In the genomic region with DNA sequence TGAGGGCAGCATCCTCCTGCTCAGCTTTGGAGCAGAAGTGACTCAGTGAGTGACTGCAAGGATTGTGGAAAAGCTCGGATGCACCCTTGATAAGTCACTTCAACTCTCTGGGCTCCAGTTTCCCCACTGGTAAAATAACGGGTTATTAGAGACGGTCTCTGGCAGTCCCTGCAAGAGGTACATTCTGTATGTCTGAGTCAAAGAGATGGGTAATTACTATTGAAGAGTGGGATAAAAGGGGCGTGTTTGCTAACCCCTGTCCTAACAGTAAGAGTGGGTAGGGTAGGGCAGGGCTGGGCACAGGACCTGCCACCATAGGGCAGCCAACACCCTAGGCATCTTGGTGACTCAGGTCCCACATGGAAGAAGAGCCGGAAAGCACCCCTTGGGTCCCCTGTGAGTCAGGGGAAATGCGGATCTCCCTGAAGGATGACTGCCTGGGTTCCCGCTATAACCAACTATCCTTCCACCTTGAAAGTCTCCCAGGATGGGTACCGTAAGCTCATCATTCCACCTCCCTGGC, we compare ENCODE assay signal across 8 cellular contexts. TPM values are rescaled to one million over a fixed set of nuclear protein-coding genes. Genes with fewer than 3 reads are reported as not detected.
DNase-seq lines count a peak whose midpoint lies in the region; ATAC-seq, FAIRE-seq and TF ChIP-seq lines count a peak whose summit lies in the region.

No MANE protein-coding gene starts in this region.

- H3K9me3 ChIP-seq in Caco-2 = no peaks in the 10 kb centered on the region
- no peaks in the 10 kb centered on the region for H3K9me3 ChIP-seq in RWPE2 (ENCODE audit: severe bottlenecking)

- ATAC-seq in RWPE2 (ENCODE audit: low read depth) (peak; percentile 35), GM19452 (IDR thresholded peaks at IDR 0.05; ENCODE audit: unreplicated experiment) (no peak), HG03460 (IDR thresholded peaks at IDR 0.05; ENCODE audit: unreplicated experiment) (no peak)

- H3K4me1 Mint-ChIP-seq in Caco-2 (ENCODE audit: low read depth, unreplicated experiment) (peaks cover 52% of the 10 kb centered on the region), progenitor cell of endocrine pancreas (ENCODE audit: low read depth) (peaks cover 52% of the 10 kb centered on the region)

- peak overlapping the region; percentile 71 for H3K4me3 Mint-ChIP-seq in Caco-2 (ENCODE audit: unreplicated experiment)
- no peak overlapping the region for H3K4me3 Mint-ChIP-seq in progenitor cell of endocrine pancreas (ENCODE audit: low read depth)

- H3K36me3 Mint-ChIP-seq in Caco-2 (ENCODE audit: insufficient read depth, unreplicated experiment) (peaks cover 88% of the 10 kb centered on the region), progenitor cell of endocrine pancreas (ENCODE audit: insufficient read depth) (peaks cover 8% of the 10 kb centered on the region)

- H3K4me1 ChIP-seq in Caco-2 = peaks cover 83% of the 10 kb centered on the region
- peaks cover 64% of the 10 kb centered on the region for H3K4me1 ChIP-seq in RWPE2 (ENCODE audit: insufficient read depth, poor library complexity, severe bottlenecking)

- H3K36me3 ChIP-seq in Caco-2 (ENCODE audit: control insufficient read depth, insufficient read depth, low read length) (no peaks in the 10 kb centered on the region), RWPE2 (ENCODE audit: low read depth) (peaks cover 11% of the 10 kb centered on the region)

- BruUV-seq in Caco-2 (replicated peaks; lab: Mats Ljungman, UMichigan) = no TSS peak

- DNase-seq in Caco-2 (no peak), RWPE2 (ENCODE audit: low spot score) (peak; percentile 80), epithelial cell of proximal tubule (ENCODE audit: low read depth) (peak; percentile 77), progenitor cell of endocrine pancreas (ENCODE audit: low spot score, unreplicated experiment) (no peak), D721Med (ENCODE audit: insufficient read length, low spot score) (no peak), germinal center (ENCODE audit: low spot score) (no peak)

- H3K27me3 ChIP-seq in Caco-2 (replicated peaks; ENCODE audit: control insufficient read depth, insufficient read depth, low read length) = no peaks in the 10 kb centered on the region
- no peaks in the 10 kb centered on the region for H3K27me3 ChIP-seq in RWPE2 (ENCODE audit: insufficient read depth, poor library complexity, severe bottlenecking)

- intact Hi-C loops in Caco-2 (cut with micrococcal nuclease; ENCODE audit: unreplicated experiment) = loop anchor here (2.0 kb wide), 1 partner anchor 57 kb away; no protein-coding TSS in a partner anchor

- H3K27ac ChIP-seq in RWPE2 (ENCODE audit: poor library complexity, severe bottlenecking) = peak overlapping the region; percentile 100

- H3K27me3 Mint-ChIP-seq in Caco-2 (ENCODE audit: insufficient read depth, unreplicated experiment) (no peaks in the 10 kb centered on the region), progenitor cell of endocrine pancreas (no peaks in the 10 kb centered on the region)

- POLR2A ChIA-PET in Caco-2 (lab: Charles Lee) = interaction anchor here (0.8 to 2.5 kb wide), 5 partner anchors 9 to 39 kb away, joined by 3 to 34 read pairs (median 6); partner anchors contain the start of genes EEF1G and TUT1

- TF ChIP-seq CTCF in Caco-2 (IDR thresholded peaks at IDR 0.05; ENCODE audit: insufficient read depth in 1 of 2, low read depth in 1 of 2, low read length in 1 of 2, severe bottlenecking in 1 of 2, unreplicated experiment in 1 of 2) = no peak
- no peak for TF ChIP-seq CTCF in RWPE2 (IDR thresholded peaks at IDR 0.05; ENCODE audit: poor library complexity, severe bottlenecking)
- TF ChIP-seq CTCF in epithelial cell of proximal tubule (conservative IDR thresholded peaks at IDR 0.05; ENCODE audit: low read depth, low read length) = no peak
- no peak for TF ChIP-seq CTCF in progenitor cell of endocrine pancreas (IDR thresholded peaks at IDR 0.05; ENCODE audit: unreplicated experiment)
- TF ChIP-seq CTCF in D721Med (IDR thresholded peaks at IDR 0.05; ENCODE audit: insufficient read depth, missing control alignments) = no peak

- H3K27ac Mint-ChIP-seq in Caco-2 (ENCODE audit: unreplicated experiment) (peak overlapping the region; percentile 96), progenitor cell of endocrine pancreas (peak overlapping the region; percentile 87)

- CTCF ChIA-PET in Caco-2 (lab: Charles Lee) = interaction anchor here (1.1 to 2.7 kb wide), 7 partner anchors 10 to 161 kb away, joined by 3 to 31 read pairs (median 7); partner anchors contain the start of genes EEF1G and TUT1

- H3K4me3 ChIP-seq in Caco-2 (ENCODE audit: low read depth, low read length) (no peak overlapping the region), RWPE2 (ENCODE audit: severe bottlenecking) (no peak overlapping the region), epithelial cell of proximal tubule (ENCODE audit: low read depth, low read length) (peak overlapping the region; percentile 29)

- FAIRE-seq in D721Med (lab: Jason Lieb, UNC) = no peak

- H3K9me3 Mint-ChIP-seq in Caco-2 (ENCODE audit: unreplicated experiment) (no peaks in the 10 kb centered on the region), progenitor cell of endocrine pancreas (ENCODE audit: low read depth) (no peaks in the 10 kb centered on the region)

RNA-seq across cellular contexts. Expression of gene AHNAK, which starts 7.3 kb away (rescaled TPM):
- total RNA-seq in Caco-2 (2022) (312 and 324 TPM in 2 replicates), epithelial cell of proximal tubule (198 and 296 TPM in 2 replicates), progenitor cell of endocrine pancreas (27.2 and 39.8 TPM in 2 replicates)

RNA-seq across cellular contexts. Expression of gene EEF1G, which starts 19.8 kb away (rescaled TPM):
- 2,004 and 2,035 TPM in 2 replicates for total RNA-seq in Caco-2 (2022)
- 2,115 and 2,170 TPM in 2 replicates for total RNA-seq in epithelial cell of proximal tubule
- total RNA-seq in progenitor cell of endocrine pancreas = 1,931 and 1,938 TPM in 2 replicates

RNA-seq across cellular contexts. Expression of gene TUT1, which starts 37.4 kb away (rescaled TPM):
- total RNA-seq in Caco-2 (2022) = 27.2 and 30.2 TPM in 2 replicates
- total RNA-seq in epithelial cell of proximal tubule = 9.4 and 10.1 TPM in 2 replicates
- 23.1 and 26.0 TPM in 2 replicates for total RNA-seq in progenitor cell of endocrine pancreas

RNA-seq across cellular contexts. Expression of gene MTA2, which starts 47.8 kb away (rescaled TPM):
- total RNA-seq in Caco-2 (2022) = 134 and 135 TPM in 2 replicates
- 109 and 153 TPM in 2 replicates for total RNA-seq in epithelial cell of proximal tubule
- 134 and 140 TPM in 2 replicates for total RNA-seq in progenitor cell of endocrine pancreas

RNA-seq across cellular contexts. Expression of gene EML3, which starts 58.7 kb away (rescaled TPM):
- total RNA-seq in Caco-2 (2022) = 61.2 and 68.7 TPM in 2 replicates
- total RNA-seq in epithelial cell of proximal tubule = 29.7 and 31.8 TPM in 2 replicates
- 42.7 and 47.0 TPM in 2 replicates for total RNA-seq in progenitor cell of endocrine pancreas

Comparison
In these comparisons a context has a peak if more than half of its experiments do, and no peak if none do; other contexts are left out.
1. DNase-seq: peak in RWPE2 (single experiment) and epithelial cell of proximal tubule (single experiment); none in Caco-2 (0 of 2), progenitor cell of endocrine pancreas (single experiment), D721Med (single experiment) and germinal center (single experiment).